In the genomic region with DNA sequence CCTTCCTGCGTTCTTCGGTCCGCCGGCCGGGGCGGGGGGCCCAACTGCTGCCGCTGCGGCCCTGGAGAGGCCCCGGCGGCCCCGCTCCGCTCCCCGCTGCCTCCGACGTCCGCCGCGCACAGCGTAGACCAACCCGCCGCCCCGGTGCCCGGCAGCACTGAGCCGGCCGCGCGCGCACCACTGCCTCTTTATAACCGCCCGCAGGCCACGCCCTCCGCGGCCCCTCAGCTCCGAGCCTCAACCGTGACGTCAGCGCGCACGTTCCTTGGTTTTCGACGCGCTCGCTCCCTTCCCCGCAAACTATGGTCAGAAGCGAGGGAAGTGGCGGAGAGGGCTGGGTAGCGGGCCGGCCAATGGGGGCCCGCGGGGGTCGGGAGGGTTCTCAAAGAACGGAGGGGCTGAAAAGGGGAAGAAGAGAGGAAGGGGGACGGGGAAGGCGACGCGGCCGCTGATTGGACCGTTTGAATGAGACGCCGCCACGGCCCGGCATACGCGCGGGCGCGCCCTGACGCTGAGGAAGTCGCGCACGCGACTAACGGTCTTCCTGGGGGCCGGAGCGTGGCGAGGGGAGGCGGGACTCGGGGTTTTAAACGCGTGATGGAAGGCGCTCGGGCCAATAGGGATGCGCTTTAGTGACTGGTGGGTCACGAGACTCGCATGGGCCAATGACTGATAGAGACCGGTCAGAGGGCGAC, we compare ENCODE assay signal across 8 cellular contexts. TPM values are rescaled to one million over a fixed set of nuclear protein-coding genes. Genes with fewer than 3 reads are reported as not detected.
A peak's percentile ranks its signal among the peaks of the same experiment; 100 is the strongest.
DNase-seq lines count a peak whose midpoint lies in the region; ATAC-seq and TF ChIP-seq lines count a peak whose summit lies in the region.

A gene (minus strand): TSS at position 164 of the 695 bp plus-strand sequence. CDS start 199 bp downstream, outside the sequence.

- DNase-seq in GM13977 (ENCODE audit: low spot score), result peak; percentile 99
- peak; percentile 99 for DNase-seq in NCI-H1694 (lab: John Stamatoyannopoulos, UW)
- peak; percentile 98 for DNase-seq in amniotic stem cell (lab: John Stamatoyannopoulos, UW)
- peak; percentile 99 for DNase-seq in left cardiac atrium
- peak; percentile 90 for DNase-seq in progenitor cell of endocrine pancreas (ENCODE audit: low spot score, unreplicated experiment)

- TF ChIP-seq CTCF in GM13977 (IDR thresholded peaks at IDR 0.05; ENCODE audit: extremely low read depth, insufficient read depth, missing control alignments) (no peak), progenitor cell of endocrine pancreas (IDR thresholded peaks at IDR 0.05; ENCODE audit: unreplicated experiment) (no peak)

- in situ Hi-C loops in GM13977 (cut with MboI; ENCODE audit: low pct_unique_long_range_greater_than_20kb, low sequenced_read_pairs, unreplicated experiment), result no loop called here

- intact Hi-C loops in left cardiac atrium (cut with DNase I), result no loop called here

- H3K4me1 Mint-ChIP-seq in T-helper 1 cell treated with Interleukin-12 subunit alpha and Interleukin-12 subunit beta and Interleukin-4 antibody, amounts not matched to agents 30 μg/mL and 1 μg/mL, for 36 hours (ENCODE audit: low read depth), result peaks cover 30% of the 10 kb centered on the region
- peaks cover 14% of the 10 kb centered on the region for H3K4me1 Mint-ChIP-seq in progenitor cell of endocrine pancreas (ENCODE audit: low read depth)

- ATAC-seq in HG02884 (IDR thresholded peaks at IDR 0.05; ENCODE audit: unreplicated experiment) (peak; percentile 78), left cardiac atrium (peak; percentile 96 to 97)

- H3K27me3 Mint-ChIP-seq in T-helper 1 cell treated with Interleukin-12 subunit alpha and Interleukin-12 subunit beta and Interleukin-4 antibody, amounts not matched to agents 30 μg/mL and 1 μg/mL, for 36 hours (ENCODE audit: low read depth), result peaks cover 6% of the 10 kb centered on the region
- peaks cover 14% of the 10 kb centered on the region for H3K27me3 Mint-ChIP-seq in progenitor cell of endocrine pancreas

- peak within 1 kb of the TSS; percentile 90 for H3K4me3 ChIP-seq in urinary bladder (ENCODE audit: low read depth, low read length)

- peak within 1 kb of the TSS; percentile 90 for H3K4me3 Mint-ChIP-seq in T-helper 1 cell treated with Interleukin-12 subunit alpha and Interleukin-12 subunit beta and Interleukin-4 antibody, amounts not matched to agents 30 μg/mL and 1 μg/mL, for 36 hours
- H3K4me3 Mint-ChIP-seq in progenitor cell of endocrine pancreas (ENCODE audit: low read depth), result peak within 1 kb of the TSS; percentile 88

- under 1% methylated on average over 87 of the region's 87 CpGs for WGBS in urinary bladder

- peaks cover 12% of the 10 kb centered on the region for H3K9me3 Mint-ChIP-seq in T-helper 1 cell treated with Interleukin-12 subunit alpha and Interleukin-12 subunit beta and Interleukin-4 antibody, amounts not matched to agents 30 μg/mL and 1 μg/mL, for 36 hours
- peaks cover 9% of the 10 kb centered on the region for H3K9me3 Mint-ChIP-seq in progenitor cell of endocrine pancreas (ENCODE audit: low read depth)

- no peaks in the 10 kb centered on the region for H3K36me3 ChIP-seq in urinary bladder (ENCODE audit: insufficient read depth)

- H3K27ac Mint-ChIP-seq in T-helper 1 cell treated with Interleukin-12 subunit alpha and Interleukin-12 subunit beta and Interleukin-4 antibody, amounts not matched to agents 30 μg/mL and 1 μg/mL, for 36 hours, result peak within 1 kb of the TSS; percentile 97
- peak within 1 kb of the TSS; percentile 98 for H3K27ac Mint-ChIP-seq in progenitor cell of endocrine pancreas

- H3K27ac ChIP-seq in urinary bladder (ENCODE audit: low read depth), result peak within 1 kb of the TSS; percentile 99

- H3K4me1 ChIP-seq in urinary bladder (ENCODE audit: insufficient read depth), result no peaks in the 10 kb centered on the region

- H3K36me3 Mint-ChIP-seq in T-helper 1 cell treated with Interleukin-12 subunit alpha and Interleukin-12 subunit beta and Interleukin-4 antibody, amounts not matched to agents 30 μg/mL and 1 μg/mL, for 36 hours (ENCODE audit: low read depth), result peaks cover 32% of the 10 kb centered on the region
- H3K36me3 Mint-ChIP-seq in progenitor cell of endocrine pancreas (ENCODE audit: insufficient read depth), result peaks cover 18% of the 10 kb centered on the region

RNA-seq across cellular contexts. Expression of the gene that starts here (rescaled TPM):
- 10 to 100 TPM; 18.1 to 29.9 TPM for total RNA-seq in left cardiac atrium
- total RNA-seq in progenitor cell of endocrine pancreas, result 69.9 and 77.2 TPM in 2 replicates
- total RNA-seq in urinary bladder, result 29.9 TPM
- polyA plus RNA-seq in urinary bladder, result 17.5 TPM

Comparison
In these comparisons a context has a peak if more than half of its experiments do, and no peak if none do; other contexts are left out.
1. Peak in every context shown above with its lines: DNase-seq, ATAC-seq, H3K4me3 ChIP-seq and H3K27ac ChIP-seq.